28 cellular contexts compared by ENCODE assay signal in the genomic region with DNA sequence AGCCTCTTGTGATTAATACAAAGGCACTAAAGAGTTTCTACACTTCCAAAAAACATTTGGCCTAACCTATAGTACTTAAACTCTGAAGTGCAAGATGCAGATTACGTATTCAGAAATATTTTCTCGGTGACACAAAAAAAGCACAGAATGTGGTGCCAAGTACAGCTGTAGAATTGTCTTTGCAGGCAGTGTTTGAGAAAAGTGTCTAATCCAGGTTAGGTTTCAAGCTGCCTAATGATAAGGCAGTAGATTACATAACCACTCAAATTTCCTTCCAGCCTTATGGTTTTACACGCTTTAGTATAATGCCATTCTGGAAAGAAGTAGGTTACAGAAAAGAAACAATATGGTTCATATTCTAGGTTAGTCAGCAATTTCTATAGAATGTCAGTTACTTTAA.
"Had no signal": no experiment of that assay in that cellular context is flagged by ENCODE, and none has a peak within 500 bp of the region (broad histone marks: within the 10 kb centered on the region; RNA-seq: fewer than 3 reads in every experiment).

No MANE protein-coding gene starts in this region.

- H3K9me3 ChIP-seq: gastrocnemius medialis, heart right ventricle, left ventricle myocardium inferior, lower lobe of right lung, ovary, spleen, testis, tibial nerve, upper lobe of right lung, vagina had no signal

- H3K36me3 Mint-ChIP-seq: memory B cell; mesothelial cell of epicardium; natural killer cell treated with Interleukin-12 subunit alpha and Interleukin-12 subunit beta and Interleukin-15 and Interleukin-18, amount 100 ng/mL, for 72 hours; neural progenitor cell; stimulated activated memory B cell treated with anti-CD40 and anti-IgM and Interleukin-4, amounts not matched to agents 10 μg/mL and 1 μg/mL and 100 μg/mL, for 72 hours had no signal

- H3K4me2 ChIP-seq: neural progenitor cell had no signal

- H3K4me3 ChIP-seq: dorsolateral prefrontal cortex, gastrocnemius medialis, heart right ventricle, left ventricle myocardium inferior, lower lobe of right lung, neural progenitor cell, ovary, spleen, testis, tibial nerve, upper lobe of right lung, vagina had no signal

- H3K27me3 Mint-ChIP-seq: memory B cell; natural killer cell treated with Interleukin-12 subunit alpha and Interleukin-12 subunit beta and Interleukin-15 and Interleukin-18, amount 100 ng/mL, for 72 hours; progenitor cell of endocrine pancreas; stimulated activated memory B cell treated with anti-CD40 and anti-IgM and Interleukin-4, amounts not matched to agents 10 μg/mL and 1 μg/mL and 100 μg/mL, for 72 hours; stimulated activated naive CD8-positive, alpha-beta T cell treated with anti-CD3 and anti-CD28 coated beads, Interleukin-15, Interleukin-2, amounts not matched to agents 100 ng/mL and 50 ng/mL, for 24 hours had no signal

- H3K4me1 Mint-ChIP-seq: memory B cell; neural progenitor cell; stimulated activated memory B cell treated with anti-CD40 and anti-IgM and Interleukin-4, amounts not matched to agents 10 μg/mL and 1 μg/mL and 100 μg/mL, for 72 hours had no signal

- H3K27ac ChIP-seq: dorsolateral prefrontal cortex, gastrocnemius medialis, heart right ventricle, left ventricle myocardium inferior, lower lobe of right lung, neural progenitor cell, ovary, spleen, testis, tibial nerve, upper lobe of right lung, vagina had no signal

- H3K4me1 ChIP-seq: gastrocnemius medialis, heart right ventricle, left ventricle myocardium inferior, lower lobe of right lung, neural progenitor cell, spleen, testis, tibial nerve, upper lobe of right lung, vagina had no signal

- H3K27ac Mint-ChIP-seq: memory B cell; mesothelial cell of epicardium; natural killer cell treated with Interleukin-12 subunit alpha and Interleukin-12 subunit beta and Interleukin-15 and Interleukin-18, amount 100 ng/mL, for 72 hours; neural progenitor cell; progenitor cell of endocrine pancreas; stimulated activated memory B cell treated with anti-CD40 and anti-IgM and Interleukin-4, amounts not matched to agents 10 μg/mL and 1 μg/mL and 100 μg/mL, for 72 hours; stimulated activated naive CD8-positive, alpha-beta T cell treated with anti-CD3 and anti-CD28 coated beads, Interleukin-15, Interleukin-2, amounts not matched to agents 100 ng/mL and 50 ng/mL, for 24 hours had no signal

- ATAC-seq: gastrocnemius medialis; heart right ventricle; natural killer cell treated with Interleukin-12 subunit alpha and Interleukin-12 subunit beta and Interleukin-15 and Interleukin-18, amount 100 ng/mL, for 72 hours; sciatic nerve; stimulated activated memory B cell treated with anti-CD40 and anti-IgM and Interleukin-4, amounts not matched to agents 10 μg/mL and 1 μg/mL and 100 μg/mL, for 72 hours; upper lobe of right lung had no signal

- DNase-seq: cortex of kidney; dorsolateral prefrontal cortex; effector CD8-positive, alpha-beta T cell; gastrocnemius medialis; heart right ventricle; hypothalamus; islet precursor cell; left ventricle myocardium inferior; lower lobe of right lung; nucleus accumbens; ovary; retina; spleen; stimulated activated CD4-positive, alpha-beta T cell treated with anti-CD3 and anti-CD28 coated beads, Interleukin-15, amount 100 ng/mL, for 24 hours; stimulated activated CD4-positive, alpha-beta T cell treated with anti-CD3 and anti-CD28 coated beads, Interleukin-1b, Interleukin-23, amount 100 ng/mL, for 48 hours; stimulated activated CD4-positive, alpha-beta T cell treated with anti-CD3 and anti-CD28 coated beads, Interleukin-4, amount 100 ng/mL, for 24 hours; testis; upper lobe of right lung had no signal

- H3K9me3 Mint-ChIP-seq: memory B cell; mesothelial cell of epicardium; natural killer cell treated with Interleukin-12 subunit alpha and Interleukin-12 subunit beta and Interleukin-15 and Interleukin-18, amount 100 ng/mL, for 72 hours; neural progenitor cell; stimulated activated memory B cell treated with anti-CD40 and anti-IgM and Interleukin-4, amounts not matched to agents 10 μg/mL and 1 μg/mL and 100 μg/mL, for 72 hours; stimulated activated naive CD8-positive, alpha-beta T cell treated with anti-CD3 and anti-CD28 coated beads, Interleukin-15, Interleukin-2, amounts not matched to agents 100 ng/mL and 50 ng/mL, for 24 hours had no signal

- H3K4me3 Mint-ChIP-seq: memory B cell; mesothelial cell of epicardium; natural killer cell treated with Interleukin-12 subunit alpha and Interleukin-12 subunit beta and Interleukin-15 and Interleukin-18, amount 100 ng/mL, for 72 hours; neural progenitor cell; stimulated activated memory B cell treated with anti-CD40 and anti-IgM and Interleukin-4, amounts not matched to agents 10 μg/mL and 1 μg/mL and 100 μg/mL, for 72 hours; stimulated activated naive CD8-positive, alpha-beta T cell treated with anti-CD3 and anti-CD28 coated beads, Interleukin-15, Interleukin-2, amounts not matched to agents 100 ng/mL and 50 ng/mL, for 24 hours had no signal
